In genomic region chr15:99123706-99124451, GRCh38 we compare ENCODE assay signal across 1 cellular context.
TF ChIP-seq lines count a peak whose summit lies in the region.

No MANE protein-coding gene starts in this region.

TF ChIP-seq in HepG2, 621 proteins besides CTCF, POLR2A, EP300 and RAD21 (continued from another document and continues in another):
- TF ChIP-seq HMG20A (CRISPR knock-in tag; IDR thresholded peaks at IDR 0.05; ENCODE audit: borderline replicate concordance) (peak; percentile 10; the same call in 1 of the 2 replicates), ZBTB38 (CRISPR knock-in tag; IDR thresholded peaks at IDR 0.05) (0 out of 2 replicates have a peak, but pooled peaks have one; percentile 24), KDM6A (CRISPR knock-in tag; IDR thresholded peaks at IDR 0.05; ENCODE audit: low read depth) (no peak), SIN3A (IDR thresholded peaks at IDR 0.05; ENCODE audit: borderline replicate concordance, low read depth, low read length) (no peak), KIAA2018 (CRISPR knock-in tag; IDR thresholded peaks at IDR 0.05; ENCODE audit: borderline replicate concordance) (no peak), HNRNPL (IDR thresholded peaks at IDR 0.05; ENCODE audit: low read depth, low read length) (no peak), ZNF563 (CRISPR knock-in tag; IDR thresholded peaks at IDR 0.05) (no peak), FOXA1 (IDR thresholded peaks at IDR 0.05) (no peak), FOXA1 (CRISPR knock-in tag; IDR thresholded peaks at IDR 0.05) (no peak), SMARCE1 (IDR thresholded peaks at IDR 0.05; ENCODE audit: borderline replicate concordance) (no peak), ZNF576 (CRISPR knock-in tag; IDR thresholded peaks at IDR 0.05) (no peak), SP4 (CRISPR knock-in tag; IDR thresholded peaks at IDR 0.05) (no peak), TERF1 (CRISPR knock-in tag; IDR thresholded peaks at IDR 0.05) (no peak), SP140L (CRISPR knock-in tag; IDR thresholded peaks at IDR 0.05; ENCODE audit: borderline replicate concordance) (no peak), ETS1 (CRISPR knock-in tag; IDR thresholded peaks at IDR 0.05) (no peak), CBX5 (CRISPR knock-in tag; IDR thresholded peaks at IDR 0.05; ENCODE audit: borderline replicate concordance) (no peak), SALL1 (CRISPR knock-in tag; IDR thresholded peaks at IDR 0.05) (no peak), ATM (IDR thresholded peaks at IDR 0.05; ENCODE audit: borderline replicate concordance) (no peak), ZNF484 (CRISPR knock-in tag; IDR thresholded peaks at IDR 0.05; ENCODE audit: borderline replicate concordance, low read depth) (no peak), DNMT1 (CRISPR knock-in tag; IDR thresholded peaks at IDR 0.05) (no peak), RFXANK (CRISPR knock-in tag; IDR thresholded peaks at IDR 0.05) (no peak), YEATS4 (CRISPR knock-in tag; IDR thresholded peaks at IDR 0.05; ENCODE audit: borderline replicate concordance) (no peak), CREB1 (IDR thresholded peaks at IDR 0.05) (no peak), CREB1 (CRISPR knock-in tag; IDR thresholded peaks at IDR 0.05) (no peak), NFE2L2 (IDR thresholded peaks at IDR 0.05; ENCODE audit: low read length) (peak; percentile 94), GATAD1 (CRISPR knock-in tag; IDR thresholded peaks at IDR 0.05) (0 out of 2 replicates have a peak, but pooled peaks have one; percentile 20), ZNF281 (CRISPR knock-in tag; IDR thresholded peaks at IDR 0.05; ENCODE audit: borderline replicate concordance) (no peak), IRX3 (CRISPR knock-in tag; IDR thresholded peaks at IDR 0.05; ENCODE audit: borderline replicate concordance, low read depth) (no peak), TEAD2 (CRISPR knock-in tag; IDR thresholded peaks at IDR 0.05) (no peak), ZNF740 (CRISPR knock-in tag; IDR thresholded peaks at IDR 0.05) (no peak), ARID5B (CRISPR knock-in tag; IDR thresholded peaks at IDR 0.05) (peak; percentile 69), CEBPZ (IDR thresholded peaks at IDR 0.05; ENCODE audit: low read length) (no peak), CSRNP1 (CRISPR knock-in tag; IDR thresholded peaks at IDR 0.05) (no peak), FOXP1 (IDR thresholded peaks at IDR 0.05) (no peak), FOXP1 (CRISPR knock-in tag; IDR thresholded peaks at IDR 0.05) (no peak)
